ENCODE assay signal across 24 cellular contexts in genomic region chr6:15638373-15638772, GRCh38. TPM values are rescaled to one million over a fixed set of nuclear protein-coding genes. Genes with fewer than 3 reads are reported as not detected.
DNase-seq lines count a peak whose midpoint lies in the region; ATAC-seq, FAIRE-seq and TF ChIP-seq lines count a peak whose summit lies in the region.
"Had no signal": no experiment of that assay in that cellular context is flagged by ENCODE, and none has a peak within 500 bp of the region (broad histone marks: within the 10 kb centered on the region; RNA-seq: fewer than 3 reads in every experiment).

No MANE protein-coding gene starts in this region.

- ATAC-seq in A549 (no peak), left colon (peak; percentile 29), HG03521 (IDR thresholded peaks at IDR 0.05; ENCODE audit: unreplicated experiment) (no peak)
- ATAC-seq: GM12878 had no signal

- no peak overlapping the region for H3K4me3 ChIP-seq in A549
- no peak overlapping the region for H3K4me3 ChIP-seq in SJCRH30
- H3K4me3 ChIP-seq: BLaER1, GM12878 had no signal

- H3K4me2 ChIP-seq in A549, result peak overlapping the region; percentile 20; the same call in 1 of the 3 replicates
- H3K4me2 ChIP-seq: BLaER1 had no signal

- DNase-seq in A549 (ENCODE audit: low read depth in 1 of 2, low spot score in 1 of 2), result no peak
- DNase-seq in DMS53 treated with DMSO at 0.1 percent for 48 hours (lab: John Stamatoyannopoulos, UW; ENCODE audit: unreplicated experiment), result peak; percentile 66
- no peak for DNase-seq in left colon
- DNase-seq in stimulated activated CD4-positive, alpha-beta T cell treated with anti-CD3 and anti-CD28 coated beads, Interleukin-4, amount 100 ng/mL, for 4 hours, result no peak
- no peak for DNase-seq in SJCRH30
- DNase-seq: ACHN; BE2C; C1 segment of cervical spinal cord; CD4-positive, alpha-beta memory T cell; CD4-positive, CD25-positive, alpha-beta regulatory T cell; CD8-positive, alpha-beta memory T cell; COR-L47; DMS 273 treated with DMSO at 0.1 percent for 48 hours; DMS153; DMS79; DND-41; EL; GDM1 had no signal

- TF ChIP-seq RAD21 in A549 (conservative IDR thresholded peaks at IDR 0.05 in 1 of 2, IDR thresholded peaks at IDR 0.05 in 1 of 2), result no peak

- H3K27ac ChIP-seq in A549 (no peak overlapping the region), SJCRH30 (no peak overlapping the region)
- H3K27ac ChIP-seq: 22Rv1, BLaER1 had no signal

- no peaks in the 10 kb centered on the region for H3K27me3 ChIP-seq in SJCRH30
- H3K27me3 ChIP-seq: BE2C, BLaER1 had no signal

- H3K36me3 ChIP-seq in SJCRH30, result no peaks in the 10 kb centered on the region
- H3K36me3 ChIP-seq: BE2C had no signal

- no peak for TF ChIP-seq EP300 in A549 (IDR thresholded peaks at IDR 0.05)

- no peak for FAIRE-seq in A549 (lab: Jason Lieb, UNC)
- FAIRE-seq: GM12878, GM12892, GM18507 had no signal

- H3K4me1 ChIP-seq in A549 (0 out of 3 replicates have a peak, but pooled peaks cover 7% of the 10 kb centered on the region), SJCRH30 (no peaks in the 10 kb centered on the region)
- H3K4me1 ChIP-seq: BE2C, BLaER1 had no signal

- H3K9me3 ChIP-seq in A549, result peaks cover 7% of the 10 kb centered on the region; the same call in 1 of the 3 replicates
- H3K9me3 ChIP-seq in SJCRH30 (replicated peaks), result 0 out of 2 replicates have a peak, but pooled peaks cover 1% of the 10 kb centered on the region
- H3K9me3 ChIP-seq: BE2C had no signal

- intact Hi-C loops in left colon (cut with DNase I, micrococcal nuclease), result no loop called here

- POLR2A ChIA-PET in A549 (lab: Yijun Ruan, JAX), result no interaction called here

- CTCF ChIA-PET in A549 (lab: Yijun Ruan, JAX), result interaction anchor here (0.7 kb wide), 1 partner anchor 1675 kb away, joined by 3 read pairs; no protein-coding TSS in a partner anchor

- no peak for TF ChIP-seq CTCF in A549 (IDR thresholded peaks at IDR 0.05)

- TF ChIP-seq POLR2A in A549 (IDR thresholded peaks at IDR 0.05; ENCODE audit: low read length), result no peak

TF ChIP-seq in A549, 52 proteins besides CTCF, POLR2A, EP300 and RAD21:
- TF ChIP-seq ZNF302 (CRISPR knock-in tag; IDR thresholded peaks at IDR 0.05), result no peak
- TF ChIP-seq POLR2AphosphoS2 (conservative IDR thresholded peaks at IDR 0.05; ENCODE audit: low read length), result no peak
- no peak for TF ChIP-seq HOXB5 (CRISPR knock-in tag; IDR thresholded peaks at IDR 0.05)
- no peak for TF ChIP-seq CBX2 (IDR thresholded peaks at IDR 0.05; ENCODE audit: borderline replicate concordance, low read depth)
- no peak for TF ChIP-seq KDM5A (IDR thresholded peaks at IDR 0.05)
- no peak for TF ChIP-seq RNF2 (IDR thresholded peaks at IDR 0.05; ENCODE audit: borderline replicate concordance, low read depth)
- TF ChIP-seq, protein P1, sequence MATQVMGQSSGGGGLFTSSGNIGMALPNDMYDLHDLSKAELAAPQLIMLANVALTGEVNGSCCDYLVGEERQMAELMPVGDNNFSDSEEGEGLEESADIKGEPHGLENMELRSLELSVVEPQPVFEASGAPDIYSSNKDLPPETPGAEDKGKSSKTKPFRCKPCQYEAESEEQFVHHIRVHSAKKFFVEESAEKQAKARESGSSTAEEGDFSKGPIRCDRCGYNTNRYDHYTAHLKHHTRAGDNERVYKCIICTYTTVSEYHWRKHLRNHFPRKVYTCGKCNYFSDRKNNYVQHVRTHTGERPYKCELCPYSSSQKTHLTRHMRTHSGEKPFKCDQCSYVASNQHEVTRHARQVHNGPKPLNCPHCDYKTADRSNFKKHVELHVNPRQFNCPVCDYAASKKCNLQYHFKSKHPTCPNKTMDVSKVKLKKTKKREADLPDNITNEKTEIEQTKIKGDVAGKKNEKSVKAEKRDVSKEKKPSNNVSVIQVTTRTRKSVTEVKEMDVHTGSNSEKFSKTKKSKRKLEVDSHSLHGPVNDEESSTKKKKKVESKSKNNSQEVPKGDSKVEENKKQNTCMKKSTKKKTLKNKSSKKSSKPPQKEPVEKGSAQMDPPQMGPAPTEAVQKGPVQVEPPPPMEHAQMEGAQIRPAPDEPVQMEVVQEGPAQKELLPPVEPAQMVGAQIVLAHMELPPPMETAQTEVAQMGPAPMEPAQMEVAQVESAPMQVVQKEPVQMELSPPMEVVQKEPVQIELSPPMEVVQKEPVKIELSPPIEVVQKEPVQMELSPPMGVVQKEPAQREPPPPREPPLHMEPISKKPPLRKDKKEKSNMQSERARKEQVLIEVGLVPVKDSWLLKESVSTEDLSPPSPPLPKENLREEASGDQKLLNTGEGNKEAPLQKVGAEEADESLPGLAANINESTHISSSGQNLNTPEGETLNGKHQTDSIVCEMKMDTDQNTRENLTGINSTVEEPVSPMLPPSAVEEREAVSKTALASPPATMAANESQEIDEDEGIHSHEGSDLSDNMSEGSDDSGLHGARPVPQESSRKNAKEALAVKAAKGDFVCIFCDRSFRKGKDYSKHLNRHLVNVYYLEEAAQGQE (IDR thresholded peaks at IDR 0.05), result no peak
- no peak for TF ChIP-seq EHF (CRISPR knock-in tag; IDR thresholded peaks at IDR 0.05)
- TF ChIP-seq E2F6 (IDR thresholded peaks at IDR 0.05; ENCODE audit: borderline replicate concordance, low read depth), result no peak
TF ChIP-seq in A549: peak in this region for 0.

RNA-seq across cellular contexts. Expression of gene DTNBP1, which starts 24.5 kb away (rescaled TPM):
- polyA plus RNA-seq in A549 (2011; rRNA removed) (8.4 and 11.8 TPM in 2 replicates), A549 (2017; fragmentation: RNase III; extraction: RNeasy Plus Mini Kit Qiagen cat#74134 plus additional on column Dnase treatment) (7.9 to 8.7 TPM (median 8.4 TPM) in 3 replicates)
- 16.0 and 19.5 TPM in 2 replicates for polyA plus RNA-seq in A549 (2012; cell fraction: cytosol; rRNA removed)
- polyA plus RNA-seq in A549 (2012; cell fraction: nucleus; rRNA removed), result 10.6 and 10.8 TPM in 2 replicates
- 13.3 and 14.1 TPM in 2 replicates for polyA minus RNA-seq in A549 (2011; rRNA and poly(A)+ RNA removed)
- 10 to 100 TPM; 21.0 to 26.9 TPM for total RNA-seq in left colon
- total RNA-seq in SJCRH30 (2014; rRNA removed; shearing (Covaris generic)), result 5.4 and 6.2 TPM in 2 replicates
